In genomic region chr13:32139251-32139650, GRCh38 we compare ENCODE assay signal across 13 cellular contexts.
DNase-seq lines count a peak whose midpoint lies in the region; ATAC-seq and TF ChIP-seq lines count a peak whose summit lies in the region.
"Had no signal": no experiment of that assay in that cellular context is flagged by ENCODE, and none has a peak within 500 bp of the region (broad histone marks: within the 10 kb centered on the region; RNA-seq: fewer than 3 reads in every experiment).

No MANE protein-coding gene starts in this region.

- H3K9me3 Mint-ChIP-seq in neural crest cell, result no peaks in the 10 kb centered on the region
- no peaks in the 10 kb centered on the region for H3K9me3 Mint-ChIP-seq in activated CD4-positive, alpha-beta T cell treated with anti-CD3 and anti-CD28 coated beads for 36 hours (ENCODE audit: low read depth)
- H3K9me3 Mint-ChIP-seq: CD4-positive, alpha-beta T cell; GM23338 had no signal

- CTCF ChIA-PET in activated CD4-positive, alpha-beta T cell treated with anti-CD3 and anti-CD28 coated beads for 36 hours (lab: Charles Lee), result no interaction called here

- H3K27ac Mint-ChIP-seq in neural crest cell (ENCODE audit: unreplicated experiment), result peak overlapping the region; percentile 59
- no peak overlapping the region for H3K27ac Mint-ChIP-seq in activated CD4-positive, alpha-beta T cell treated with anti-CD3 and anti-CD28 coated beads for 36 hours
- H3K27ac Mint-ChIP-seq: CD4-positive, alpha-beta T cell; GM23338 had no signal

- H3K36me3 Mint-ChIP-seq in neural crest cell (ENCODE audit: low read depth), result no peaks in the 10 kb centered on the region
- H3K36me3 Mint-ChIP-seq in activated CD4-positive, alpha-beta T cell treated with anti-CD3 and anti-CD28 coated beads for 36 hours (ENCODE audit: low read depth), result no peaks in the 10 kb centered on the region

- peak; percentile 26 for ATAC-seq in left lobe of liver
- ATAC-seq in activated CD4-positive, alpha-beta T cell treated with anti-CD3 and anti-CD28 coated beads for 36 hours, result no peak
- ATAC-seq: GM23338 had no signal

- no peaks in the 10 kb centered on the region for H3K27me3 Mint-ChIP-seq in neural crest cell (ENCODE audit: low read depth)
- H3K27me3 Mint-ChIP-seq in activated CD4-positive, alpha-beta T cell treated with anti-CD3 and anti-CD28 coated beads for 36 hours, result no peaks in the 10 kb centered on the region
- H3K27me3 Mint-ChIP-seq: CD4-positive, alpha-beta T cell had no signal

- DNase-seq in DMS53 treated with DMSO at 0.1 percent for 48 hours (lab: John Stamatoyannopoulos, UW; ENCODE audit: unreplicated experiment) (peak; percentile 18), SW480 (ENCODE audit: low spot score) (peak; percentile 43), left lobe of liver (ENCODE audit: low spot score) (no peak), neural crest cell (ENCODE audit: low read depth, low spot score) (no peak), SIG-M5 treated with dmso at 0.1 percent for 504 hours (lab: John Stamatoyannopoulos, UW; ENCODE audit: unreplicated experiment) (no peak), AML-193 (lab: John Stamatoyannopoulos, UW) (no peak)
- DNase-seq in activated CD4-positive, alpha-beta T cell treated with anti-CD3 and anti-CD28 coated beads for 36 hours, result no peak
- DNase-seq: CD4-positive, alpha-beta T cell; DMS79 treated with DMSO at 0.1 percent for 48 hours; GF-D8; H7; KG1 had no signal

- TF ChIP-seq CTCF in neural crest cell (conservative IDR thresholded peaks at IDR 0.05), result no peak

- H3K4me3 Mint-ChIP-seq in neural crest cell, result no peak overlapping the region
- H3K4me3 Mint-ChIP-seq in activated CD4-positive, alpha-beta T cell treated with anti-CD3 and anti-CD28 coated beads for 36 hours, result no peak overlapping the region
- H3K4me3 Mint-ChIP-seq: CD4-positive, alpha-beta T cell; GM23338 had no signal

- POLR2A ChIA-PET in activated CD4-positive, alpha-beta T cell treated with anti-CD3 and anti-CD28 coated beads for 36 hours (lab: Charles Lee), result no interaction called here

- intact Hi-C loops in activated CD4-positive, alpha-beta T cell treated with anti-CD3 and anti-CD28 coated beads for 36 hours (cut with DNase I, micrococcal nuclease), result no loop called here

- H3K4me1 Mint-ChIP-seq in neural crest cell, result no peaks in the 10 kb centered on the region
- H3K4me1 Mint-ChIP-seq in activated CD4-positive, alpha-beta T cell treated with anti-CD3 and anti-CD28 coated beads for 36 hours, result no peaks in the 10 kb centered on the region

Comparison
In these comparisons a context has a peak if more than half of its experiments do, and no peak if none do; other contexts are left out.
1. DNase-seq: peak in DMS53 treated with DMSO at 0.1 percent for 48 hours (single experiment) and SW480 (single experiment); none in left lobe of liver (single experiment), neural crest cell (single experiment), activated CD4-positive, alpha-beta T cell treated with anti-CD3 and anti-CD28 coated beads for 36 hours (single experiment), SIG-M5 treated with dmso at 0.1 percent for 504 hours (single experiment) and AML-193 (0 of 2).